In genomic region chr19:35120898-35121297, GRCh38 we compare ENCODE assay signal across 15 cellular contexts. TPM values are rescaled to one million over a fixed set of nuclear protein-coding genes. Genes with fewer than 3 reads are reported as not detected.
DNase-seq lines count a peak whose midpoint lies in the region; ATAC-seq and TF ChIP-seq lines count a peak whose summit lies in the region.
"Had no signal": no experiment of that assay in that cellular context is flagged by ENCODE, and none has a peak within 500 bp of the region (broad histone marks: within the 10 kb centered on the region; RNA-seq: fewer than 3 reads in every experiment).

No MANE protein-coding gene starts in this region.

- H3K27ac Mint-ChIP-seq in dendritic cell treated with granulocyte-macrophage colony-stimulating factor and Interleukin-4, amounts not matched to agents 40 ng/mL and 50 ng/mL, for 4 days, result peak overlapping the region; percentile 80
- H3K27ac Mint-ChIP-seq in nephron progenitor cell (peak overlapping the region; percentile 35), WTC11 (no peak overlapping the region), immature natural killer cell (no peak overlapping the region)
- H3K27ac Mint-ChIP-seq: activated naive CD8-positive, alpha-beta T cell treated with anti-CD3 and anti-CD28 coated beads for 36 hours had no signal

- H3K9me3 ChIP-seq in MG63, result no peaks in the 10 kb centered on the region
- H3K9me3 ChIP-seq: ovary had no signal

- peaks cover 5% of the 10 kb centered on the region for H3K36me3 Mint-ChIP-seq in dendritic cell treated with granulocyte-macrophage colony-stimulating factor and Interleukin-4, amounts not matched to agents 40 ng/mL and 50 ng/mL, for 4 days (ENCODE audit: low read depth)
- H3K36me3 Mint-ChIP-seq in nephron progenitor cell (ENCODE audit: low read depth) (no peaks in the 10 kb centered on the region), WTC11 (no peaks in the 10 kb centered on the region), immature natural killer cell (no peaks in the 10 kb centered on the region)
- H3K36me3 Mint-ChIP-seq: activated naive CD8-positive, alpha-beta T cell treated with anti-CD3 and anti-CD28 coated beads for 36 hours had no signal

- H3K4me1 Mint-ChIP-seq in dendritic cell treated with granulocyte-macrophage colony-stimulating factor and Interleukin-4, amounts not matched to agents 40 ng/mL and 50 ng/mL, for 4 days (ENCODE audit: low read depth), result peaks cover 78% of the 10 kb centered on the region
- H3K4me1 Mint-ChIP-seq in nephron progenitor cell (peaks cover 43% of the 10 kb centered on the region), WTC11 (peaks cover 39% of the 10 kb centered on the region), immature natural killer cell (peaks cover 13 to 15% of the 10 kb centered on the region in 2 donors)

- TF ChIP-seq CTCF in nephron progenitor cell (IDR thresholded peaks at IDR 0.05) (no peak), WTC11 (IDR thresholded peaks at IDR 0.05) (no peak)

- 68% methylated on average over 7 of the region's 7 CpGs for WGBS in urinary bladder

- peaks cover 33% of the 10 kb centered on the region for H3K27me3 Mint-ChIP-seq in dendritic cell treated with granulocyte-macrophage colony-stimulating factor and Interleukin-4, amounts not matched to agents 40 ng/mL and 50 ng/mL, for 4 days
- peaks cover 11% of the 10 kb centered on the region for H3K27me3 Mint-ChIP-seq in nephron progenitor cell (ENCODE audit: low read depth, poor library complexity)
- peaks cover 4% of the 10 kb centered on the region for H3K27me3 Mint-ChIP-seq in WTC11 (ENCODE audit: low read depth)
- H3K27me3 Mint-ChIP-seq in immature natural killer cell (ENCODE audit: low read depth in 3 of 3), result peaks cover 0 to 8% (median 0%) of the 10 kb centered on the region in 3 donors
- H3K27me3 Mint-ChIP-seq: activated naive CD8-positive, alpha-beta T cell treated with anti-CD3 and anti-CD28 coated beads for 36 hours had no signal

- no peaks in the 10 kb centered on the region for H3K9me3 Mint-ChIP-seq in dendritic cell treated with granulocyte-macrophage colony-stimulating factor and Interleukin-4, amounts not matched to agents 40 ng/mL and 50 ng/mL, for 4 days
- no peaks in the 10 kb centered on the region for H3K9me3 Mint-ChIP-seq in nephron progenitor cell
- H3K9me3 Mint-ChIP-seq in WTC11, result no peaks in the 10 kb centered on the region
- no peaks in the 10 kb centered on the region for H3K9me3 Mint-ChIP-seq in immature natural killer cell
- H3K9me3 Mint-ChIP-seq: activated naive CD8-positive, alpha-beta T cell treated with anti-CD3 and anti-CD28 coated beads for 36 hours; CD4-positive, CD25-positive, alpha-beta regulatory T cell had no signal

- DNase-seq in MG63, result peak; percentile 78
- DNase-seq in nephron progenitor cell, result no peak
- DNase-seq in WTC11 (ENCODE audit: low spot score), result no peak
- DNase-seq in immature natural killer cell, result no peak
- DNase-seq: activated CD4-positive, CD25-positive, alpha-beta regulatory T cell; activated naive CD8-positive, alpha-beta T cell treated with anti-CD3 and anti-CD28 coated beads for 36 hours; CD4-positive, CD25-positive, alpha-beta regulatory T cell; NCI-H1092 treated with DMSO at 0.1 percent for 48 hours; ovary; stimulated activated CD4-positive, alpha-beta T cell treated with anti-CD3 and anti-CD28 coated beads, Interleukin-15, amount 100 ng/mL, for 24 hours had no signal

- no peak overlapping the region for H3K4me3 Mint-ChIP-seq in dendritic cell treated with granulocyte-macrophage colony-stimulating factor and Interleukin-4, amounts not matched to agents 40 ng/mL and 50 ng/mL, for 4 days
- no peak overlapping the region for H3K4me3 Mint-ChIP-seq in nephron progenitor cell
- no peak overlapping the region for H3K4me3 Mint-ChIP-seq in WTC11
- no peak overlapping the region for H3K4me3 Mint-ChIP-seq in immature natural killer cell
- H3K4me3 Mint-ChIP-seq: activated naive CD8-positive, alpha-beta T cell treated with anti-CD3 and anti-CD28 coated beads for 36 hours; CD4-positive, CD25-positive, alpha-beta regulatory T cell had no signal

- H3K36me3 ChIP-seq in MG63 (no peaks in the 10 kb centered on the region), urinary bladder (ENCODE audit: insufficient read depth) (no peaks in the 10 kb centered on the region)
- H3K36me3 ChIP-seq: ovary had no signal

- no peaks in the 10 kb centered on the region for H3K27me3 ChIP-seq in MG63
- H3K27me3 ChIP-seq: ovary had no signal

- no peaks in the 10 kb centered on the region for H3K4me1 ChIP-seq in urinary bladder (ENCODE audit: insufficient read depth)

- H3K27ac ChIP-seq in urinary bladder (ENCODE audit: low read depth), result peak overlapping the region; percentile 62
- H3K27ac ChIP-seq: SK-N-MC had no signal

- POLR2A ChIA-PET in WTC11 (lab: Charles Lee), result no interaction called here

- intact Hi-C loops in dendritic cell treated with granulocyte-macrophage colony-stimulating factor and Interleukin-4, amounts not matched to agents 40 ng/mL and 50 ng/mL, for 4 days (cut with micrococcal nuclease), result no loop called here

- no peak for ATAC-seq in WTC11
- no peak for ATAC-seq in GM19463 (IDR thresholded peaks at IDR 0.05; ENCODE audit: unreplicated experiment)

- CTCF ChIA-PET in WTC11 (lab: Charles Lee), result interaction anchor here (0.9 to 1.0 kb wide), 2 partner anchors 65 to 105 kb away, joined by 3 read pairs; no protein-coding TSS in a partner anchor

- H3K4me3 ChIP-seq in MG63 (no peak overlapping the region), urinary bladder (ENCODE audit: low read depth, low read length) (no peak overlapping the region)
- H3K4me3 ChIP-seq: ovary, SK-N-MC had no signal

TF ChIP-seq in WTC11, 78 proteins besides CTCF, POLR2A, EP300 and RAD21 (continues in another document):
- no peak for TF ChIP-seq STAT6 (CRISPR knock-in tag; conservative IDR thresholded peaks at IDR 0.05; ENCODE audit: low read depth)
- TF ChIP-seq GABPB1 (CRISPR knock-in tag; IDR thresholded peaks at IDR 0.05), result no peak
- no peak for TF ChIP-seq ZNF671 (CRISPR knock-in tag; IDR thresholded peaks at IDR 0.05)

RNA-seq across cellular contexts. Expression of gene FXYD3, which starts 5.3 kb away (rescaled TPM):
- not detected in 2 replicates for total RNA-seq in MG63 (2014; rRNA removed; shearing (Covaris generic); ENCODE audit: low replicate concordance)
- total RNA-seq in urinary bladder, result 62.3 TPM
- polyA plus RNA-seq in urinary bladder, result 170 TPM
- total RNA-seq in WTC11 (2021), result 1.0 to 1.8 TPM (median 1.2 TPM) in 3 replicates
- not detected for polyA plus RNA-seq in immature natural killer cell
- total RNA-seq: activated naive CD8-positive, alpha-beta T cell treated with anti-CD3 and anti-CD28 coated beads for 36 hours; CD4-positive, CD25-positive, alpha-beta regulatory T cell; fibroblast of lung had no signal
- polyA plus RNA-seq: CD4-positive, CD25-positive, alpha-beta regulatory T cell; fibroblast of lung had no signal

RNA-seq across cellular contexts. Expression of gene LGI4, which starts 14.0 kb away (rescaled TPM):
- total RNA-seq in MG63 (2014; rRNA removed; shearing (Covaris generic); ENCODE audit: low replicate concordance), result 0.76 TPM in 1 of 2 replicates, not detected in the other
- total RNA-seq in urinary bladder (5.9 TPM), WTC11 (2021) (14.2 to 15.7 TPM (median 15.1 TPM) in 3 replicates)
- polyA plus RNA-seq in urinary bladder (48.4 TPM), immature natural killer cell (not detected)
- total RNA-seq: activated naive CD8-positive, alpha-beta T cell treated with anti-CD3 and anti-CD28 coated beads for 36 hours had no signal
- polyA plus RNA-seq: CD4-positive, CD25-positive, alpha-beta regulatory T cell had no signal

RNA-seq across cellular contexts. Expression of gene FXYD1, which starts 17.7 kb away (rescaled TPM):
- not detected in 2 replicates for total RNA-seq in MG63 (2014; rRNA removed; shearing (Covaris generic); ENCODE audit: low replicate concordance)
- total RNA-seq in urinary bladder (26.9 TPM), WTC11 (2021) (11.3 to 13.4 TPM (median 13.3 TPM) in 3 replicates)
- polyA plus RNA-seq in urinary bladder (121 TPM), immature natural killer cell (under 1 TPM in 2 of 3 donors, not detected in 1; 0.53 to 0.83 TPM)

RNA-seq across cellular contexts. Expression of gene FXYD7, which starts 22.2 kb away (rescaled TPM):
- total RNA-seq in MG63 (2014; rRNA removed; shearing (Covaris generic); ENCODE audit: low replicate concordance), result not detected in 2 replicates
- total RNA-seq in urinary bladder (0.26 TPM), WTC11 (2021) (16.7 to 16.9 TPM (median 16.9 TPM) in 3 replicates)
- polyA plus RNA-seq in urinary bladder (0.57 TPM), immature natural killer cell (1 to 10 TPM; 2.1 to 4.1 (median 2.5) TPM)
- total RNA-seq: fibroblast of lung had no signal
- polyA plus RNA-seq: fibroblast of lung had no signal

RNA-seq across cellular contexts. Expression of gene FXYD5, which starts 33.6 kb away (rescaled TPM):
- total RNA-seq in MG63 (2014; rRNA removed; shearing (Covaris generic); ENCODE audit: low replicate concordance), result 28.9 and 59.7 TPM in 2 replicates
- total RNA-seq in urinary bladder (6.6 TPM), WTC11 (2021) (114 to 135 TPM (median 128 TPM) in 3 replicates)
- polyA plus RNA-seq in urinary bladder (105 TPM), immature natural killer cell (100 to 1,000 TPM; 262 to 427 (median 346) TPM)

Comparison
In these comparisons a context has a peak if more than half of its experiments do, and no peak if none do; other contexts are left out.
1. H3K27ac Mint-ChIP-seq: peak in dendritic cell treated with granulocyte-macrophage colony-stimulating factor and Interleukin-4, amounts not matched to agents 40 ng/mL and 50 ng/mL, for 4 days (single experiment) and nephron progenitor cell (single experiment); none in WTC11 (single experiment) and immature natural killer cell (0 of 6).
2. RNA of gene FXYD3, which starts 5.3 kb away (total RNA-seq): 62.3 TPM in urinary bladder (single experiment); 1.0 to 1.8 TPM in WTC11 and not detected in MG63; every median in the first group is over 10 times any median in the second.
3. RNA of gene FXYD1, which starts 17.7 kb away (total RNA-seq): 26.9 TPM in urinary bladder (single experiment) and 11.3 to 13.4 TPM in WTC11; not detected in MG63; every median in the first group is over 10 times any median in the second.